17 cellular contexts compared by ENCODE assay signal in genomic region chr16:4042581-4042980, GRCh38.
DNase-seq lines count a peak whose midpoint lies in the region; ATAC-seq and TF ChIP-seq lines count a peak whose summit lies in the region.
"Had no signal": no experiment of that assay in that cellular context is flagged by ENCODE, and none has a peak within 500 bp of the region (broad histone marks: within the 10 kb centered on the region; RNA-seq: fewer than 3 reads in every experiment).

No MANE protein-coding gene starts in this region.

- no peaks in the 10 kb centered on the region for H3K9me3 Mint-ChIP-seq in progenitor cell of endocrine pancreas (ENCODE audit: low read depth)
- H3K9me3 Mint-ChIP-seq: CD4-positive, alpha-beta memory T cell had no signal

- peak overlapping the region; percentile 76 for H3K27ac ChIP-seq in C4-2B
- peak overlapping the region; percentile 61 to 64 for H3K27ac ChIP-seq in ascending aorta
- H3K27ac ChIP-seq: GM23248, KMS-11 had no signal

- H3K36me3 ChIP-seq in ascending aorta: no peaks in the 10 kb centered on the region
- H3K36me3 ChIP-seq: BE2C, HAP-1 had no signal

- H3K4me3 Mint-ChIP-seq in progenitor cell of endocrine pancreas (ENCODE audit: low read depth): no peak overlapping the region
- H3K4me3 Mint-ChIP-seq: CD14-positive monocyte; CD4-positive, alpha-beta memory T cell had no signal

- H3K4me3 ChIP-seq in ascending aorta: peak overlapping the region in 1 of 2 donors; percentile 20
- H3K4me3 ChIP-seq: GM23248, HAP-1 had no signal

- peaks cover 9% of the 10 kb centered on the region for H3K4me1 Mint-ChIP-seq in progenitor cell of endocrine pancreas (ENCODE audit: low read depth)

- no peak for TF ChIP-seq CTCF in C4-2B (conservative IDR thresholded peaks at IDR 0.05)
- TF ChIP-seq CTCF in ascending aorta (IDR thresholded peaks at IDR 0.05): no peak
- TF ChIP-seq CTCF in progenitor cell of endocrine pancreas (IDR thresholded peaks at IDR 0.05; ENCODE audit: unreplicated experiment): no peak

- H3K27ac Mint-ChIP-seq in progenitor cell of endocrine pancreas: peak overlapping the region; percentile 29
- H3K27ac Mint-ChIP-seq: CD14-positive monocyte; CD4-positive, alpha-beta memory T cell had no signal

- ATAC-seq in HG02852 (IDR thresholded peaks at IDR 0.05; ENCODE audit: unreplicated experiment): no peak
- no peak for ATAC-seq in GM21423 (IDR thresholded peaks at IDR 0.05; ENCODE audit: unreplicated experiment)

- H3K9me3 ChIP-seq in ascending aorta: no peaks in the 10 kb centered on the region
- H3K9me3 ChIP-seq: BE2C, HAP-1 had no signal

- no peaks in the 10 kb centered on the region for H3K36me3 Mint-ChIP-seq in progenitor cell of endocrine pancreas (ENCODE audit: insufficient read depth)

- H3K27me3 Mint-ChIP-seq in progenitor cell of endocrine pancreas: no peaks in the 10 kb centered on the region

- DNase-seq in ascending aorta (ENCODE audit: low spot score in 2 of 2) (no peak), progenitor cell of endocrine pancreas (ENCODE audit: low spot score, unreplicated experiment) (no peak), HuH-7 (ENCODE audit: low spot score) (no peak), NCI-H748 (lab: John Stamatoyannopoulos, UW; ENCODE audit: unreplicated experiment) (no peak)
- DNase-seq: ACHN; BE2C; CD4-positive, alpha-beta memory T cell; DMS153; DMS79; GDM1; GM23248 had no signal

- H3K4me1 ChIP-seq in ascending aorta: peaks cover 3 to 27% of the 10 kb centered on the region in 2 donors
- H3K4me1 ChIP-seq: BE2C had no signal

- intact Hi-C loops in ascending aorta (cut with DNase I): no loop called here

- no peaks in the 10 kb centered on the region for H3K27me3 ChIP-seq in ascending aorta
- H3K27me3 ChIP-seq: BE2C had no signal
